ENCODE assay signal across 8 cellular contexts in the genomic region with DNA sequence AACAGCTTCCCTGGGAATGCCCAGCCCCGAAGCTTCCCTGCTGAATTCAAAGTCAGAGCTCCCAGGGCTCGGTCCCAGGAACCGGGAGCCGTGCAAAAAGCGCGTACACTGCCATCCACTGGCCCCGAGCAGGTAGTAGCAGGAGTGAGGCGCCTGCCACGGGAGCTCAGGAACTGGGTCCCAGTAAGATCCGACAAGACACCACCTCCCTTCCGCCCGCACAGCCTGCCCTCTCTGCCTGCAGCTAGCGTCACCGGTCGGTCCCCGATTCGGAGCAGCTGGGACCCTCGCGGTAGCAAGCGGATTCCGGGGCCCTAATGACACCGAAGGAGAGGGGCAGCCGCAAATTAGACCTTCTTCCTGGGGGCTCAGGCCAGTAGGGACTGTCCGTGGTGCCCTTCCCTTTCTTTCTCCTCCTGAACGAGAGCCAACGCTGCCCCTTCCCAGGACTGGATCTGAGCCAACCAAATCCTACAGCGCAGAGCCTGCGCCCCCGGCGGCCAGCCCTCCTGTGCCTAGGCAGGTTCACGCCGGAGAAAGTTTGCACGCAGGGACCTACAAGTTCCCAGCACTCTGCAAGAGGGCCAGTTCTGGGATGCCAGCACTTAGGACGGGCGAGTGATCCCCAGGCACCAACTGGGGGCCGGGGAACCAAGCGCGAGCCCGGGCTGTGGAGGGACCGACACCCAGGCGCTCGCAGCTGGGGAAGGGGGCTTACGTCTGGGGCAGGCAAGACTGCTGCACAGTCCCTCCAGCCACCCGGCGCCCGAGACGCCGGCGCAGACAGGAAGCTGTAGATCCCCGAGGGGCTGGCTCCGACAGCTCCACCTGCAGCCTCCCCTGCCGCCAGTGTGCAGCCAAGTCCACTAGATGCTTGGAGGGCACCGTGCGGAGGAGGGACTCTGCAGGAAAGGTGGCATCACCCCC. TPM values are rescaled to one million over a fixed set of nuclear protein-coding genes. Genes with fewer than 3 reads are reported as not detected.
A peak's percentile ranks its signal among the peaks of the same experiment; 100 is the strongest.
DNase-seq lines count a peak whose midpoint lies in the region; ATAC-seq, FAIRE-seq and TF ChIP-seq lines count a peak whose summit lies in the region.

No MANE protein-coding gene starts in this region.

- no peak for TF ChIP-seq POLR2A in endothelial cell of umbilical vein (IDR thresholded peaks at IDR 0.05; ENCODE audit: low read depth, low read length)

- H3K27me3 ChIP-seq in CD4-positive, alpha-beta T cell (ENCODE audit: control insufficient read depth, insufficient read depth, low read length): no peaks in the 10 kb centered on the region
- peaks cover 2 to 8% of the 10 kb centered on the region in 2 experiments for H3K27me3 ChIP-seq in endothelial cell of umbilical vein (ENCODE audit: control insufficient read depth in 2 of 2, insufficient read depth in 2 of 2, low read length in 2 of 2)

- H3K9me1 ChIP-seq in endothelial cell of umbilical vein (replicated peaks; ENCODE audit: control insufficient read depth, extremely low read depth, insufficient read depth, low read length): no peaks in the 10 kb centered on the region

- H3K4me3 ChIP-seq in endothelial cell of umbilical vein (replicated peaks in 1 of 3; ENCODE audit: insufficient read depth in 1 of 3, low read depth in 1 of 3, low read length in 3 of 3): peak overlapping the region; percentile 15 to 57 (median 16)

- DNase-seq in CD4-positive, alpha-beta T cell: peak; percentile 23 to 58 (median 39)
- DNase-seq in NCI-H82 (lab: John Stamatoyannopoulos, UW) (peak; percentile 93), endothelial cell of umbilical vein (ENCODE audit: low read depth, low spot score) (peak; percentile 56), mesenteric fat pad (ENCODE audit: low spot score) (peak; percentile 91)
- peak; percentile 44 for DNase-seq in activated CD8-positive, alpha-beta memory T cell treated with anti-CD3 and anti-CD28 coated beads, Interleukin-2, amount 50 U/mL, for 4 hours
- peak; percentile 16 for DNase-seq in stimulated activated CD8-positive, alpha-beta memory T cell treated with anti-CD3 and anti-CD28 coated beads, Interleukin-15, amount 100 ng/mL, for 1 hour (ENCODE audit: low read depth)

- H3K27me3 Mint-ChIP-seq in CD4-positive, alpha-beta T cell: peaks cover 6% of the 10 kb centered on the region

- TF ChIP-seq CTCF in CD4-positive, alpha-beta T cell (IDR thresholded peaks at IDR 0.05): peak; percentile 39
- TF ChIP-seq CTCF in endothelial cell of umbilical vein (IDR thresholded peaks at IDR 0.05; ENCODE audit: extremely low read depth in 1 of 2, insufficient read depth in 1 of 2, low read depth in 1 of 2, low read length in 2 of 2): peak; percentile 53 to 74

- dilution Hi-C loops in endothelial cell of umbilical vein (cut with MboI; ENCODE audit: extremely low pct_ligation_motif_present, low sequenced_read_pairs): no loop called here

- no peaks in the 10 kb centered on the region for H3K36me3 Mint-ChIP-seq in CD4-positive, alpha-beta T cell (ENCODE audit: low read depth)

- H3K4me3 Mint-ChIP-seq in CD4-positive, alpha-beta T cell: peak overlapping the region; percentile 91

- peak overlapping the region; percentile 90 for H3K4me2 ChIP-seq in endothelial cell of umbilical vein (ENCODE audit: insufficient read depth, low read length)

- no peaks in the 10 kb centered on the region for H3K36me3 ChIP-seq in endothelial cell of umbilical vein (ENCODE audit: control insufficient read depth in 2 of 2, extremely low read depth in 1 of 2, insufficient read depth in 2 of 2, low read length in 2 of 2)

- peak overlapping the region; percentile 51 for H3K27ac Mint-ChIP-seq in CD4-positive, alpha-beta T cell

- intact Hi-C loops in CD4-positive, alpha-beta T cell (cut with DNase I, micrococcal nuclease): loop anchor here in 1 of 2 experiments (5.0 kb wide), 1 partner anchor 140 kb away; no protein-coding TSS in a partner anchor
- intact Hi-C loops in endothelial cell of umbilical vein (cut with micrococcal nuclease): loop anchor here (1.0 to 10.0 kb wide), 8 partner anchors 75 to 352 kb away; a partner anchor contains a TSS

- peak; percentile 88 for FAIRE-seq in endothelial cell of umbilical vein (lab: Jason Lieb, UNC)

- H3K9ac ChIP-seq in endothelial cell of umbilical vein (replicated peaks; ENCODE audit: extremely low read depth, insufficient read depth, low read length): peak overlapping the region; percentile 26

- peak overlapping the region; percentile 84 for H2AFZ ChIP-seq in endothelial cell of umbilical vein (ENCODE audit: low read depth, low read length)

- no peaks in the 10 kb centered on the region for H3K9me3 ChIP-seq in CD4-positive, alpha-beta T cell (ENCODE audit: control insufficient read depth, low read length)
- no peaks in the 10 kb centered on the region for H3K9me3 ChIP-seq in endothelial cell of umbilical vein (replicated peaks; ENCODE audit: control insufficient read depth, insufficient read depth, low read length)

- no TSS peak for BruUV-seq in endothelial cell of umbilical vein (replicated peaks; lab: Mats Ljungman, UMichigan)

- no peaks in the 10 kb centered on the region for H4K20me1 ChIP-seq in endothelial cell of umbilical vein (replicated peaks; ENCODE audit: control insufficient read depth, extremely low read depth, insufficient read depth, low read length)

- H3K4me1 Mint-ChIP-seq in CD4-positive, alpha-beta T cell (ENCODE audit: low read depth): peaks cover 37% of the 10 kb centered on the region

- no peaks in the 10 kb centered on the region for H3K9me3 Mint-ChIP-seq in CD4-positive, alpha-beta T cell

- ATAC-seq in CD4-positive, alpha-beta T cell (ENCODE audit: poor library complexity): peak; percentile 68
- ATAC-seq in GM19351 (IDR thresholded peaks at IDR 0.05; ENCODE audit: unreplicated experiment) (peak; percentile 68), HG03442 (IDR thresholded peaks at IDR 0.05; ENCODE audit: unreplicated experiment) (peak; percentile 62)

- H3K4me1 ChIP-seq in endothelial cell of umbilical vein (ENCODE audit: control insufficient read depth, extremely low read depth, insufficient read depth, low read length): peaks cover 18% of the 10 kb centered on the region

- no peaks in the 10 kb centered on the region for H3K79me2 ChIP-seq in endothelial cell of umbilical vein (ENCODE audit: control insufficient read depth, insufficient read depth, low read length)

- POLR2A ChIA-PET in CD4-positive, alpha-beta T cell (lab: Charles Lee): interaction anchor here (0.5 to 1.7 kb wide), 5 partner anchors 10 to 263 kb away, joined by 3 to 7 read pairs (median 3); a partner anchor contains a TSS
- POLR2A ChIA-PET in endothelial cell of umbilical vein (lab: Charles Lee): no interaction called here

- no peak overlapping the region for H3K27ac ChIP-seq in CD4-positive, alpha-beta T cell (ENCODE audit: low read depth, low read length)
- no peak overlapping the region for H3K27ac ChIP-seq in endothelial cell of umbilical vein (ENCODE audit: insufficient read depth, low read depth, low read length)

- CTCF ChIA-PET in CD4-positive, alpha-beta T cell (lab: Charles Lee): interaction anchor here (0.8 to 1.1 kb wide), 5 partner anchors 9 to 288 kb away, joined by 3 to 5 read pairs (median 4); no protein-coding TSS in a partner anchor
- CTCF ChIA-PET in endothelial cell of umbilical vein (lab: Charles Lee): interaction anchor here (0.8 to 5.3 kb wide), 32 partner anchors 9 to 714 kb away, joined by 3 to 67 read pairs (median 5); a partner anchor contains a TSS

TF ChIP-seq in endothelial cell of umbilical vein, 7 proteins besides CTCF, POLR2A, EP300 and RAD21:
- no peak for TF ChIP-seq FOS (IDR thresholded peaks at IDR 0.05; ENCODE audit: borderline replicate concordance, insufficient read depth, low read length)

RNA-seq across cellular contexts. Expression of a gene that starts 0.9 kb away (rescaled TPM):
- total RNA-seq in CD4-positive, alpha-beta T cell: under 1 TPM in 1 of 2 experiments, not detected in 1; 0.14 TPM
- total RNA-seq in endothelial cell of umbilical vein (0.40 TPM in 1 of 2 replicates, not detected in the other), mesenteric fat pad (0.61 TPM)
- polyA plus RNA-seq in endothelial cell of umbilical vein: 0.07 and 0.08 TPM in 2 replicates
- 0.04 and 0.08 TPM in 2 replicates for polyA plus RNA-seq in endothelial cell of umbilical vein (2011; cell fraction: cytosol; rRNA removed)
- polyA plus RNA-seq in endothelial cell of umbilical vein (2011; cell fraction: nucleus; rRNA removed): 0.28 and 0.35 TPM in 2 replicates
- 0.07 TPM in 2 replicates for polyA plus RNA-seq in endothelial cell of umbilical vein (2012)
- polyA minus RNA-seq in endothelial cell of umbilical vein: 0.08 and 0.32 TPM in 2 replicates
- 0.41 TPM for polyA minus RNA-seq in endothelial cell of umbilical vein (2011; cell fraction: cytosol; rRNA and poly(A)+ RNA removed)
- polyA minus RNA-seq in endothelial cell of umbilical vein (2011; cell fraction: nucleus; rRNA and poly(A)+ RNA removed): 0.24 TPM in 2 replicates

Comparison
In these comparisons a context has a peak if more than half of its experiments do, and no peak if none do; other contexts are left out.
1. DNase-seq: peak in every context shown above with its lines; median percentile 93 in NCI-H82; 91 in mesenteric fat pad; 56 in endothelial cell of umbilical vein; 44 in activated CD8-positive, alpha-beta memory T cell treated with anti-CD3 and anti-CD28 coated beads, Interleukin-2, amount 50 U/mL, for 4 hours; 39 in CD4-positive, alpha-beta T cell; 16 in stimulated activated CD8-positive, alpha-beta memory T cell treated with anti-CD3 and anti-CD28 coated beads, Interleukin-15, amount 100 ng/mL, for 1 hour.